Comparison of ENCODE assay signal across 8 cellular contexts in genomic region chr9:113221800-113222481, GRCh38. TPM values are rescaled to one million over a fixed set of nuclear protein-coding genes. Genes with fewer than 3 reads are reported as not detected.
DNase-seq lines count a peak whose midpoint lies in the region; ATAC-seq and TF ChIP-seq lines count a peak whose summit lies in the region.

No MANE protein-coding gene starts in this region.

- ATAC-seq in SK-N-SH treated with all-trans-retinoic acid at 6 μM for 48 hours = peak; percentile 44
- no peak for ATAC-seq in GM21526 (IDR thresholded peaks at IDR 0.05; ENCODE audit: low FRiP score, unreplicated experiment)

- no peaks in the 10 kb centered on the region for H3K36me3 ChIP-seq in neural progenitor cell

- H3K27ac ChIP-seq in neural progenitor cell = no peak overlapping the region

- H3K4me1 ChIP-seq in neural progenitor cell = peaks cover 16% of the 10 kb centered on the region

- peaks cover 2% of the 10 kb centered on the region for H3K27me3 Mint-ChIP-seq in neural progenitor cell (ENCODE audit: insufficient read depth, low read depth)

- no peaks in the 10 kb centered on the region for H3K27me3 ChIP-seq in neural progenitor cell

- H3K4me2 ChIP-seq in neural progenitor cell = peak overlapping the region; percentile 96

- peaks cover 62% of the 10 kb centered on the region for H3K79me2 ChIP-seq in neural progenitor cell (ENCODE audit: low read depth)

- no peaks in the 10 kb centered on the region for H3K9me3 ChIP-seq in neural progenitor cell (ENCODE audit: low read depth)

- DNase-seq in DMS53 (lab: John Stamatoyannopoulos, UW) (peak; percentile 56), DMS53 treated with DMSO at 0.1 percent for 48 hours (lab: John Stamatoyannopoulos, UW; ENCODE audit: unreplicated experiment) (no peak), erythroblast (lab: John Stamatoyannopoulos, UW) (peak; percentile 66 to 75), neural progenitor cell (ENCODE audit: low spot score) (no peak), T-helper 9 cell (no peak), NCI-H2029 (lab: John Stamatoyannopoulos, UW) (no peak)

- H2AFZ ChIP-seq in neural progenitor cell (replicated peaks) = peak overlapping the region; percentile 96

- H3K4me3 Mint-ChIP-seq in neural progenitor cell = peak overlapping the region; percentile 97

- no peak for TF ChIP-seq CTCF in neural progenitor cell (IDR thresholded peaks at IDR 0.05)

- TF ChIP-seq POLR2A in erythroblast (IDR thresholded peaks at IDR 0.05; ENCODE audit: low read length) = peak; percentile 2

- H4K20me1 ChIP-seq in neural progenitor cell (ENCODE audit: low read depth) = peaks cover 18% of the 10 kb centered on the region

- no peaks in the 10 kb centered on the region for H3K9me3 Mint-ChIP-seq in neural progenitor cell

- peak overlapping the region; percentile 91 for H3K27ac Mint-ChIP-seq in neural progenitor cell

- H3F3A ChIP-seq in neural progenitor cell (ENCODE audit: low read depth) = no peaks in the 10 kb centered on the region

- peaks cover 1% of the 10 kb centered on the region for H3K36me3 Mint-ChIP-seq in neural progenitor cell

- H3K4me1 Mint-ChIP-seq in neural progenitor cell = peaks cover 24% of the 10 kb centered on the region

- H3K9ac ChIP-seq in neural progenitor cell = peak overlapping the region; percentile 58

- peak overlapping the region; percentile 82 for H3K4me3 ChIP-seq in neural progenitor cell

TF ChIP-seq in SK-N-SH treated with all-trans-retinoic acid at 6 μM for 48 hours, 23 proteins besides CTCF, POLR2A, EP300 and RAD21:
- TF ChIP-seq ZNF8 (CRISPR knock-in tag; IDR thresholded peaks at IDR 0.05) (no peak), ZC3H10 (CRISPR knock-in tag; IDR thresholded peaks at IDR 0.05) (no peak), BACH2 (CRISPR knock-in tag; IDR thresholded peaks at IDR 0.05; ENCODE audit: borderline replicate concordance) (no peak), CSDC2 (CRISPR knock-in tag; IDR thresholded peaks at IDR 0.05) (no peak), ZFP3 (CRISPR knock-in tag; IDR thresholded peaks at IDR 0.05) (no peak), GLIS3 (CRISPR knock-in tag; IDR thresholded peaks at IDR 0.05) (no peak), ZFP30 (CRISPR knock-in tag; IDR thresholded peaks at IDR 0.05) (no peak), ISL1 (CRISPR knock-in tag; IDR thresholded peaks at IDR 0.05) (no peak), POU6F1 (CRISPR knock-in tag; IDR thresholded peaks at IDR 0.05; ENCODE audit: borderline replicate concordance, low read depth) (no peak), OSR1 (CRISPR knock-in tag; IDR thresholded peaks at IDR 0.05) (no peak), SNAI2 (CRISPR knock-in tag; IDR thresholded peaks at IDR 0.05) (no peak)

RNA-seq across cellular contexts. Expression of gene SLC31A1, which starts 0.6 kb away (rescaled TPM):
- 22.1 and 26.0 TPM in 2 replicates for total RNA-seq in neural progenitor cell (ENCODE audit: low replicate concordance)

RNA-seq across cellular contexts. Expression of gene FKBP15, which starts 0.9 kb away (rescaled TPM):
- total RNA-seq in neural progenitor cell (ENCODE audit: low replicate concordance) = 18.6 and 25.5 TPM in 2 replicates

RNA-seq across cellular contexts. Expression of gene CDC26, which starts 53.4 kb away (rescaled TPM):
- total RNA-seq in neural progenitor cell (ENCODE audit: low replicate concordance) = 45.6 and 94.4 TPM in 2 replicates

RNA-seq across cellular contexts. Expression of gene PRPF4, which starts 53.5 kb away (rescaled TPM):
- total RNA-seq in neural progenitor cell (ENCODE audit: low replicate concordance) = 28.2 and 34.0 TPM in 2 replicates

Comparison
In these comparisons a context has a peak if more than half of its experiments do, and no peak if none do; other contexts are left out.
1. DNase-seq: peak in DMS53 (single experiment) and erythroblast (2 of 2); none in DMS53 treated with DMSO at 0.1 percent for 48 hours (single experiment), neural progenitor cell (single experiment), T-helper 9 cell (single experiment) and NCI-H2029 (single experiment).